8 cellular contexts compared by ENCODE assay signal in genomic region chrX:130994671-130995070, GRCh38.
DNase-seq lines count a peak whose midpoint lies in the region; ATAC-seq and TF ChIP-seq lines count a peak whose summit lies in the region.

No MANE protein-coding gene starts in this region.

- H3K27me3 ChIP-seq in HCT116 (ENCODE audit: insufficient read depth, low read length) (no peaks in the 10 kb centered on the region), stomach (peaks cover 0 to 21% (median 0%) of the 10 kb centered on the region in 3 donors)
- H3K27me3 ChIP-seq in effector memory CD4-positive, alpha-beta T cell (replicated peaks; ENCODE audit: control insufficient read depth, insufficient read depth, low read length, poor library complexity, severe bottlenecking) = no peaks in the 10 kb centered on the region

- TF ChIP-seq EP300 in stomach (IDR thresholded peaks at IDR 0.05) = no peak

- H3K27ac ChIP-seq in HCT116 (ENCODE audit: low read depth, low read length) (no peak overlapping the region), stomach (no peak overlapping the region)
- no peak overlapping the region for H3K27ac ChIP-seq in effector memory CD4-positive, alpha-beta T cell (ENCODE audit: insufficient read depth, low read length, poor library complexity, severe bottlenecking)

- POLR2A ChIA-PET in HCT116 (lab: Charles Lee) = no interaction called here

- peak; percentile 53 for ATAC-seq in HCT116
- ATAC-seq in SK-N-SH treated with all-trans-retinoic acid at 6 μM for 48 hours = peak; percentile 66

- H3K9me2 ChIP-seq in HCT116 (ENCODE audit: insufficient read depth) = no peaks in the 10 kb centered on the region

- H3K4me3 ChIP-seq in HCT116 (replicated peaks in 1 of 2; ENCODE audit: low read depth in 1 of 2, low read length in 2 of 2) (no peak overlapping the region), stomach (no peak overlapping the region)
- H3K4me3 ChIP-seq in effector memory CD4-positive, alpha-beta T cell (ENCODE audit: insufficient read depth, low read depth, low read length, poor library complexity, severe bottlenecking) = no peak overlapping the region

- H3K4me1 ChIP-seq in HCT116 (ENCODE audit: control insufficient read depth in 1 of 2, insufficient read depth in 2 of 2, low read length in 2 of 2) (no peaks in the 10 kb centered on the region), stomach (no peaks in the 10 kb centered on the region)
- H3K4me1 ChIP-seq in effector memory CD4-positive, alpha-beta T cell (ENCODE audit: control insufficient read depth, insufficient read depth, low read length, poor library complexity, severe bottlenecking) = no peaks in the 10 kb centered on the region

- TF ChIP-seq POLR2A in HCT116 (IDR thresholded peaks at IDR 0.05; ENCODE audit: borderline replicate concordance, extremely low read depth, insufficient read depth, insufficient read length) (no peak), stomach (IDR thresholded peaks at IDR 0.05) (no peak)

- H4K20me1 ChIP-seq in HCT116 (ENCODE audit: insufficient read depth) = no peaks in the 10 kb centered on the region

- no peaks in the 10 kb centered on the region for H3K79me2 ChIP-seq in HCT116 (ENCODE audit: insufficient read depth, low read length)

- no peak overlapping the region for H3K4me2 ChIP-seq in HCT116 (ENCODE audit: low read length)

- H2AFZ ChIP-seq in HCT116 (ENCODE audit: low read depth, low read length, poor library complexity, severe bottlenecking) = no peak overlapping the region

- no peak overlapping the region for H3K9ac ChIP-seq in HCT116 (ENCODE audit: low read length)

- H3K36me3 ChIP-seq in HCT116 (ENCODE audit: control insufficient read depth in 1 of 2, insufficient read depth in 2 of 2, low read length in 2 of 2) = no peaks in the 10 kb centered on the region
- no peaks in the 10 kb centered on the region for H3K36me3 ChIP-seq in stomach
- H3K36me3 ChIP-seq in effector memory CD4-positive, alpha-beta T cell (ENCODE audit: control insufficient read depth, insufficient read depth, low read length) = no peaks in the 10 kb centered on the region

- RAD21 ChIA-PET in HCT116 (lab: Charles Lee; ENCODE audit: low non-redundant PET in 1 of 2, low total read pairs in 2 of 2, uncharacterized antibody in 2 of 2, unreplicated experiment in 2 of 2) = interaction anchor here in 1 of 2 experiments (0.7 kb wide), 1 partner anchor 602 kb away, joined by 4 read pairs; no protein-coding TSS in a partner anchor

- DNase-seq in COLO668 (lab: John Stamatoyannopoulos, UW; ENCODE audit: unreplicated experiment) (peak; percentile 4), HCT116 (ENCODE audit: low read depth, low spot score) (no peak), iPS-NIHi11 (ENCODE audit: low spot score) (peak; percentile 23), hepatic stellate cell (ENCODE audit: low spot score) (no peak), superior temporal gyrus (ENCODE audit: extremely low spot score) (no peak), stomach (no peak)
- DNase-seq in effector memory CD4-positive, alpha-beta T cell = no peak

- CTCF ChIA-PET in HCT116 (lab: Charles Lee) = interaction anchor here (1.0 to 1.9 kb wide), 4 partner anchors 632 to 682 kb away, joined by 4 to 11 read pairs (median 6); no protein-coding TSS in a partner anchor

- 47 to 54% (median 51%) methylated on average over 8 of the region's 8 CpGs for WGBS in stomach, 5 donors

- TF ChIP-seq CTCF in HCT116 (IDR thresholded peaks at IDR 0.05 in 2 of 3, conservative IDR thresholded peaks at IDR 0.05 in 1 of 3; ENCODE audit: borderline replicate concordance in 1 of 3, insufficient read depth in 1 of 3, low read depth in 2 of 3, low read length in 2 of 3) = peak; percentile 37 to 57 (median 47); a peak in 4 of 6 replicates
- peak in 3 of 7 experiments; percentile 12 to 20 (median 15) for TF ChIP-seq CTCF in stomach (IDR thresholded peaks at IDR 0.05)

- no TSS peak for BruUV-seq in HCT116 (replicated peaks; lab: Mats Ljungman, UMichigan)

- intact Hi-C loops in HCT116 (cut with micrococcal nuclease) (loop anchor here (1.0 kb wide), 1 partner anchor 639 kb away; no protein-coding TSS in a partner anchor), stomach (cut with DNase I; ENCODE audit: low total_unique reads) (no loop called here)

- TF ChIP-seq RAD21 in HCT116 (IDR thresholded peaks at IDR 0.05; ENCODE audit: low read depth) = peak; percentile 45

- H3K9me3 ChIP-seq in HCT116 (ENCODE audit: control insufficient read depth in 1 of 2, insufficient read depth in 1 of 2, low read depth in 1 of 2, low read length in 2 of 2) (no peaks in the 10 kb centered on the region), stomach (no peaks in the 10 kb centered on the region)
- no peaks in the 10 kb centered on the region for H3K9me3 ChIP-seq in effector memory CD4-positive, alpha-beta T cell (ENCODE audit: control insufficient read depth, low read length)

TF ChIP-seq in HCT116, 20 proteins besides CTCF, POLR2A, EP300 and RAD21:
- TF ChIP-seq, protein P1, sequence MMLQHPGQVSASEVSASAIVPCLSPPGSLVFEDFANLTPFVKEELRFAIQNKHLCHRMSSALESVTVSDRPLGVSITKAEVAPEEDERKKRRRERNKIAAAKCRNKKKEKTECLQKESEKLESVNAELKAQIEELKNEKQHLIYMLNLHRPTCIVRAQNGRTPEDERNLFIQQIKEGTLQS (IDR thresholded peaks at IDR 0.05) = no peak
- TF ChIP-seq CEBPB (IDR thresholded peaks at IDR 0.05; ENCODE audit: low read depth) (no peak), SRF (IDR thresholded peaks at IDR 0.05; ENCODE audit: low read depth) (no peak), ELF1 (IDR thresholded peaks at IDR 0.05; ENCODE audit: borderline replicate concordance, low read depth) (no peak)

TF ChIP-seq in SK-N-SH treated with all-trans-retinoic acid at 6 μM for 48 hours, 23 proteins besides CTCF, POLR2A, EP300 and RAD21:
- TF ChIP-seq ZFP30 (CRISPR knock-in tag; IDR thresholded peaks at IDR 0.05) (no peak), TSHZ2 (CRISPR knock-in tag; IDR thresholded peaks at IDR 0.05) (no peak), TOX (CRISPR knock-in tag; IDR thresholded peaks at IDR 0.05; ENCODE audit: borderline replicate concordance) (no peak), SNAI2 (CRISPR knock-in tag; IDR thresholded peaks at IDR 0.05) (no peak), ZNF8 (CRISPR knock-in tag; IDR thresholded peaks at IDR 0.05) (no peak), GLIS3 (CRISPR knock-in tag; IDR thresholded peaks at IDR 0.05) (no peak), RARB (CRISPR knock-in tag; IDR thresholded peaks at IDR 0.05) (no peak), OSR1 (CRISPR knock-in tag; IDR thresholded peaks at IDR 0.05) (no peak), ZC3H10 (CRISPR knock-in tag; IDR thresholded peaks at IDR 0.05) (no peak), TCF4 (CRISPR knock-in tag; IDR thresholded peaks at IDR 0.05; ENCODE audit: borderline replicate concordance) (no peak), CREB5 (CRISPR knock-in tag; IDR thresholded peaks at IDR 0.05; ENCODE audit: low read depth) (no peak)
- TF ChIP-seq, protein P2, sequence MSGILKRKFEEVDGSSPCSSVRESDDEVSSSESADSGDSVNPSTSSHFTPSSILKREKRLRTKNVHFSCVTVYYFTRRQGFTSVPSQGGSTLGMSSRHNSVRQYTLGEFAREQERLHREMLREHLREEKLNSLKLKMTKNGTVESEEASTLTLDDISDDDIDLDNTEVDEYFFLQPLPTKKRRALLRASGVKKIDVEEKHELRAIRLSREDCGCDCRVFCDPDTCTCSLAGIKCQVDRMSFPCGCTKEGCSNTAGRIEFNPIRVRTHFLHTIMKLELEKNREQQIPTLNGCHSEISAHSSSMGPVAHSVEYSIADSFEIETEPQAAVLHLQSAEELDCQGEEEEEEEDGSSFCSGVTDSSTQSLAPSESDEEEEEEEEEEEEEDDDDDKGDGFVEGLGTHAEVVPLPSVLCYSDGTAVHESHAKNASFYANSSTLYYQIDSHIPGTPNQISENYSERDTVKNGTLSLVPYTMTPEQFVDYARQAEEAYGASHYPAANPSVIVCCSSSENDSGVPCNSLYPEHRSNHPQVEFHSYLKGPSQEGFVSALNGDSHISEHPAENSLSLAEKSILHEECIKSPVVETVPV (CRISPR knock-in tag; IDR thresholded peaks at IDR 0.05) = no peak

Comparison
In these comparisons a context has a peak if more than half of its experiments do, and no peak if none do; other contexts are left out.
1. DNase-seq: peak in COLO668 (single experiment) and iPS-NIHi11 (single experiment); none in HCT116 (single experiment), hepatic stellate cell (single experiment), superior temporal gyrus (single experiment), stomach (single experiment) and effector memory CD4-positive, alpha-beta T cell (0 of 3).